19 cellular contexts compared by ENCODE assay signal in genomic region chr4:10643600-10644425, GRCh38. TPM values are rescaled to one million over a fixed set of nuclear protein-coding genes. Genes with fewer than 3 reads are reported as not detected.
DNase-seq lines count a peak whose midpoint lies in the region; ATAC-seq, FAIRE-seq and TF ChIP-seq lines count a peak whose summit lies in the region.
"Had no signal": no experiment of that assay in that cellular context is flagged by ENCODE, and none has a peak within 500 bp of the region (broad histone marks: within the 10 kb centered on the region; RNA-seq: fewer than 3 reads in every experiment).

No MANE protein-coding gene starts in this region.

- H3K27ac Mint-ChIP-seq in osteocyte (ENCODE audit: unreplicated experiment): no peak overlapping the region
- H3K27ac Mint-ChIP-seq: CD8-positive, alpha-beta T cell had no signal

- H3K4me3 ChIP-seq in mammary epithelial cell (replicated peaks in 1 of 3; ENCODE audit: insufficient read depth in 1 of 3, low read depth in 2 of 3, low read length in 3 of 3) (no peak overlapping the region), breast epithelium (no peak overlapping the region), thymus (ENCODE audit: low read length) (no peak overlapping the region)
- H3K4me3 ChIP-seq: MG63 had no signal

- intact Hi-C loops in mammary epithelial cell (cut with micrococcal nuclease) (no loop called here), breast epithelium (cut with DNase I; ENCODE audit: low total_unique reads) (no loop called here)

- in situ Hi-C loops in mammary epithelial cell (cut with MboI; ENCODE audit: low sequenced_read_pairs in 2 of 2) (no loop called here), SK-MEL-5 (cut with HindIII; ENCODE audit: low pct_unique_long_range_greater_than_20kb, low sequenced_read_pairs) (no loop called here)

- dilution Hi-C loops in mammary epithelial cell (cut with HindIII; ENCODE audit: low sequenced_read_pairs): no loop called here

- no peak overlapping the region for H3K9ac ChIP-seq in mammary epithelial cell (ENCODE audit: insufficient read depth, low read length)

- H3K27me3 ChIP-seq in mammary epithelial cell (ENCODE audit: insufficient read depth, low read length): no peaks in the 10 kb centered on the region
- no peaks in the 10 kb centered on the region for H3K27me3 ChIP-seq in breast epithelium
- no peaks in the 10 kb centered on the region for H3K27me3 ChIP-seq in foreskin keratinocyte
- no peaks in the 10 kb centered on the region for H3K27me3 ChIP-seq in thymus (ENCODE audit: control insufficient read depth, insufficient read depth)
- H3K27me3 ChIP-seq: MG63 had no signal

- H3K9me3 ChIP-seq in mammary epithelial cell (replicated peaks; ENCODE audit: insufficient read depth, low read length) (no peaks in the 10 kb centered on the region), breast epithelium (no peaks in the 10 kb centered on the region), thymus (ENCODE audit: control insufficient read depth) (no peaks in the 10 kb centered on the region)
- H3K9me3 ChIP-seq: MG63 had no signal

- H2AFZ ChIP-seq in mammary epithelial cell (ENCODE audit: low read depth, low read length): peak overlapping the region; percentile 41

- WGBS in mammary epithelial cell (ENCODE audit: low coverage, missing lambda C conversion rate): 29% methylated on average over 5 of the region's 5 CpGs
- WGBS in thymus: 94% methylated on average over 5 of the region's 5 CpGs

- no peak for FAIRE-seq in GM19239 (lab: Jason Lieb, UNC)
- FAIRE-seq: H1 had no signal

- peaks cover 19% of the 10 kb centered on the region for H3K4me1 ChIP-seq in mammary epithelial cell (ENCODE audit: insufficient read depth, low read length)
- H3K4me1 ChIP-seq in breast epithelium: no peaks in the 10 kb centered on the region
- H3K4me1 ChIP-seq in foreskin keratinocyte: no peaks in the 10 kb centered on the region
- peaks cover 10% of the 10 kb centered on the region for H3K4me1 ChIP-seq in thymus (ENCODE audit: control insufficient read depth, insufficient read depth, low read length)

- CTCF ChIA-PET in mammary epithelial cell (lab: Charles Lee; ENCODE audit: low non-redundant PET): no interaction called here

- BruUV-seq in mammary epithelial cell (replicated peaks; lab: Mats Ljungman, UMichigan): no TSS peak

- H3K4me2 ChIP-seq in mammary epithelial cell (ENCODE audit: insufficient read depth, low read depth, low read length): no peak overlapping the region

- DNase-seq in mammary epithelial cell (peak; percentile 70), breast epithelium (ENCODE audit: low spot score in 2 of 2) (no peak), SK-MEL-5 (ENCODE audit: low read depth, low spot score) (peak; percentile 30), foreskin keratinocyte (peak in 1 of 2 donors; percentile 64), LoVo (ENCODE audit: low spot score) (no peak), osteocyte (ENCODE audit: extremely low spot score, unreplicated experiment) (no peak), GM19239 (ENCODE audit: insufficient read length, low spot score) (no peak)
- DNase-seq: C1 segment of cervical spinal cord; Calu3; CD8-positive, alpha-beta T cell; Karpas-422; MG63; NCI-H1417 treated with DMSO at 0.1 percent for 48 hours; NCI-H187 treated with DMSO at 0.1 percent for 48 hours; NCI-H510A had no signal

- H3K27ac ChIP-seq in mammary epithelial cell (ENCODE audit: insufficient read depth, low read depth, low read length) (no peak overlapping the region), breast epithelium (peak overlapping the region in 1 of 2 donors; percentile 19), foreskin keratinocyte (no peak overlapping the region), thymus (ENCODE audit: low read depth) (peak overlapping the region; percentile 33)
- H3K27ac ChIP-seq: 22Rv1 had no signal

- peaks cover 5% of the 10 kb centered on the region for H3K4me1 Mint-ChIP-seq in osteocyte (ENCODE audit: unreplicated experiment)

- H3K4me3 Mint-ChIP-seq in osteocyte (ENCODE audit: unreplicated experiment): no peak overlapping the region
- H3K4me3 Mint-ChIP-seq: CD8-positive, alpha-beta T cell had no signal

- H3K79me2 ChIP-seq in mammary epithelial cell (ENCODE audit: insufficient read depth, low read length): no peaks in the 10 kb centered on the region

- H4K20me1 ChIP-seq in mammary epithelial cell (ENCODE audit: insufficient read depth, low read length): no peaks in the 10 kb centered on the region

- no peaks in the 10 kb centered on the region for H3K36me3 Mint-ChIP-seq in osteocyte (ENCODE audit: unreplicated experiment)
- H3K36me3 Mint-ChIP-seq: CD8-positive, alpha-beta T cell had no signal

- no peaks in the 10 kb centered on the region for H3K27me3 Mint-ChIP-seq in osteocyte (ENCODE audit: unreplicated experiment)

- H3K9me3 Mint-ChIP-seq in osteocyte (ENCODE audit: unreplicated experiment): no peaks in the 10 kb centered on the region
- H3K9me3 Mint-ChIP-seq: CD8-positive, alpha-beta T cell had no signal

- H3K36me3 ChIP-seq in mammary epithelial cell (ENCODE audit: insufficient read depth, low read length) (no peaks in the 10 kb centered on the region), breast epithelium (no peaks in the 10 kb centered on the region), thymus (ENCODE audit: control insufficient read depth, insufficient read depth) (no peaks in the 10 kb centered on the region)
- H3K36me3 ChIP-seq: MG63 had no signal

- ATAC-seq in foreskin keratinocyte: peak; percentile 72
- ATAC-seq: CD8-positive, alpha-beta T cell; Panc1 had no signal

- TF ChIP-seq CTCF in mammary epithelial cell (conservative IDR thresholded peaks at IDR 0.05 in 1 of 2, IDR thresholded peaks at IDR 0.05 in 1 of 2; ENCODE audit: extremely low read depth in 1 of 2, insufficient read depth in 1 of 2, low read depth in 1 of 2, low read length in 2 of 2) (no peak), breast epithelium (IDR thresholded peaks at IDR 0.05) (no peak), foreskin keratinocyte (conservative IDR thresholded peaks at IDR 0.05) (no peak), osteocyte (IDR thresholded peaks at IDR 0.05) (no peak)

- TF ChIP-seq POLR2A in breast epithelium (IDR thresholded peaks at IDR 0.05): no peak

RNA-seq across cellular contexts. Expression of gene CLNK, which starts 40.8 kb away (rescaled TPM):
- total RNA-seq in mammary epithelial cell (not detected), breast epithelium (under 1 TPM in 1 of 3 donors, not detected in 2; under 0.01 TPM), foreskin keratinocyte (not detected in 2 replicates), osteocyte (not detected in 2 replicates)
- polyA plus RNA-seq in mammary epithelial cell (not detected), foreskin keratinocyte (not detected in 2 replicates), thymus (2.6 TPM)
- polyA minus RNA-seq in mammary epithelial cell: not detected
- total RNA-seq in SK-MEL-5 (2014; rRNA removed; shearing (Covaris generic)): not detected in 2 replicates
- polyA plus RNA-seq in SK-MEL-5 (2015; cell fraction: cytosol; rRNA removed): not detected in 2 replicates
- polyA plus RNA-seq in SK-MEL-5 (2015; cell fraction: nucleus; rRNA removed): not detected in 2 replicates
- total RNA-seq: Calu3; CD8-positive, alpha-beta T cell; H1 had no signal
- polyA plus RNA-seq: H1 had no signal

Comparison
In these comparisons a context has a peak if more than half of its experiments do, and no peak if none do; other contexts are left out.
1. DNase-seq: peak in mammary epithelial cell (single experiment) and SK-MEL-5 (single experiment); none in breast epithelium (0 of 2), LoVo (single experiment), osteocyte (single experiment) and GM19239 (single experiment).